ENCODE assay signal across 1 cellular context in the genomic region with DNA sequence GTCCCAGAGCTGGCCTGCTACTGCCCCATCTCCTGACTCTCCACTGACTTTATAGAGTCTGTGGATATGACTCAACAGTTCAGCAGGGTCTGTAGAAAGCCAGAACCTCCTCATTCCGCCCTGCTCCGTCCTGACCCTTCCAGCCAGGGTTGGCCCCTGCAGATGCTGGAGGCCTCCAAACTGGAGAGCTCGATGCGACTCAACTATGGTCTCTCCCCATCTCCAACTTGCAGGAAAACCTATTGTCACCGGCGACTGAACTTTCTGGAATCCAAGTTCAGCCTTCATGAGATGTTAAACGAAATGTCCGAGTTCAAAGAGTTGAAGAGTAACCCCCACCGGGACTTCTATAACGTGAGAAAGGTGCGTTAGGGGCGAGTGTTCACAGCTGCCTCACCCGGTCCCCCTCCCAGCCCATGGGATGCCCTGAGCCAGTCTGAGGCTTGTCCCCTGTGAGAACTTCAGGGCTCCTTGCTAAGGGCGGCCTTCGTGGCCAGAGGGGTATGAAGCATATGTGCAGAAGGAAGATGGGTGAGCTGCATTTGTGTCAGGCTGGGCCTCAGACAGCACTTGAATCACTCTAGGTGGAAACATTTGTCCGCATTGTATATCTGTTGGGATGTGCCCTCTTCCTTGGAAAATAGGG.
TF ChIP-seq lines count a peak whose summit lies in the region.

No MANE protein-coding gene starts in this region.

TF ChIP-seq in IMR-90, 13 proteins besides CTCF, POLR2A, EP300 and RAD21:
- TF ChIP-seq BHLHE40 (IDR thresholded peaks at IDR 0.05; ENCODE audit: low read depth, low read length) (no peak), MAFK (IDR thresholded peaks at IDR 0.05; ENCODE audit: low read depth, low read length) (no peak), CEBPB (IDR thresholded peaks at IDR 0.05; ENCODE audit: low read depth, low read length) (no peak), FOS (IDR thresholded peaks at IDR 0.05; ENCODE audit: low read depth, low read length) (no peak), MXI1 (IDR thresholded peaks at IDR 0.05; ENCODE audit: borderline replicate concordance, low read depth, low read length) (no peak)
